ENCODE assay signal across 1 cellular context in the genomic region with DNA sequence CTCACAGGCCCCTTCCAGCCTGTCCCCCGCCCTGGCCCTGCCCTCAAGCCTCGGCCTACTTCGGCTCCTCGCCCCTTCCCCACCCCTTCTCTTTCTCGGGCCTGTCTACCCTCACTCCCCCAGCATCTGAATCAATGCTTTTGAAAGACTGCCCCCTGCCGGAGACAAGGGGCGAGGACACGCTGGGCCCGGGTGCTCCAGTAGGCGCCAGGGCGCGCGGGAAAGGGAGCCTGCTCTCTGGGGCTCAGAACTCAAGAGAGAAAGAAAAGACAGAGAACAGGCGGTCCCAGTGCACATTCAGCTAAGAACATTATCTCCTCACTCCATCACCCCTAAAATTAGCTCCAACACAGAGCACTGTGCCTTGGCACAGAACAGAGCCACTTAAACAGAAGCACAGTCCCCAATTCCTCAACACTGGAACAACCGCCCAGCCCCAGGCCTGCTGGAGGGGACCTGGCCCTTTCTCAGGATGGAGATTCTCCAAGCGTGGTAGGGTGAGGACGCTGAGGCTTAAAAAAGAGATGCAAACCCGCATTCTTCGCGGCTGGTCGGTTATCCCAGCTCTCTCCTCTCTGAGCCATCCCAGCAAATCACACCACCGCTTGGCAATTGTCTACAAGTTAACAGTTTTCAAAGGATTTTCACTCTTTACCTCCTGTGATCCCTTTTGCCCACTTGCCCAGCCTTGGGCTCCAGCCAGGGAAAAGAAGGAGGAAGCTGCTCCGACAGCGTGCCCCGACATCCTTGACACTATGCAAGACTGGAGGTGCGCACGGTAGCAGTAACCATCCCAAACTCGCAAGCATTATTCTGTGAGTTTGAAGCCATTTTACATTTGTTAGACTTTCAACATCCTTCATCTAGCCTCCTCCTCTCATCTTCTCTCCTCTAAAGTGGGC.
TF ChIP-seq lines count a peak whose summit lies in the region.

No MANE protein-coding gene starts in this region.

TF ChIP-seq in GM12878, 131 proteins besides CTCF, POLR2A, EP300 and RAD21 (continues in another document):
- TF ChIP-seq ASH2L (IDR thresholded peaks at IDR 0.05; ENCODE audit: borderline replicate concordance, low read depth) = no peak
- peak; percentile 57; the same call in 1 of the 2 replicates for TF ChIP-seq YY1 (IDR thresholded peaks at IDR 0.05; ENCODE audit: low read depth, low read length)
- TF ChIP-seq MYC (IDR thresholded peaks at IDR 0.05; ENCODE audit: insufficient read depth, insufficient read length, insufficient replicate concordance, low read length, severe bottlenecking) = no peak
- TF ChIP-seq SPI1 (IDR thresholded peaks at IDR 0.05; ENCODE audit: borderline replicate concordance, insufficient read depth, low read depth, low read length) = no peak
- peak; percentile 71 for TF ChIP-seq SMC3 (IDR thresholded peaks at IDR 0.05; ENCODE audit: borderline replicate concordance, low read length)
- TF ChIP-seq CBX5 (IDR thresholded peaks at IDR 0.05; ENCODE audit: low read depth) = no peak
- TF ChIP-seq CBFB (IDR thresholded peaks at IDR 0.05; ENCODE audit: low read depth) = no peak
- peak; percentile 32; the same call in 1 of the 2 replicates for TF ChIP-seq CREM (IDR thresholded peaks at IDR 0.05; ENCODE audit: low read depth)
- TF ChIP-seq MXI1 (IDR thresholded peaks at IDR 0.05; ENCODE audit: low read depth, low read length) = no peak
- TF ChIP-seq ZNF687 (IDR thresholded peaks at IDR 0.05) = no peak
- TF ChIP-seq CREB1 (IDR thresholded peaks at IDR 0.05; ENCODE audit: low read depth) = no peak
- peak; percentile 25; the same call in 1 of the 2 replicates for TF ChIP-seq IKZF1 (conservative IDR thresholded peaks at IDR 0.05)
- TF ChIP-seq, protein P1, sequence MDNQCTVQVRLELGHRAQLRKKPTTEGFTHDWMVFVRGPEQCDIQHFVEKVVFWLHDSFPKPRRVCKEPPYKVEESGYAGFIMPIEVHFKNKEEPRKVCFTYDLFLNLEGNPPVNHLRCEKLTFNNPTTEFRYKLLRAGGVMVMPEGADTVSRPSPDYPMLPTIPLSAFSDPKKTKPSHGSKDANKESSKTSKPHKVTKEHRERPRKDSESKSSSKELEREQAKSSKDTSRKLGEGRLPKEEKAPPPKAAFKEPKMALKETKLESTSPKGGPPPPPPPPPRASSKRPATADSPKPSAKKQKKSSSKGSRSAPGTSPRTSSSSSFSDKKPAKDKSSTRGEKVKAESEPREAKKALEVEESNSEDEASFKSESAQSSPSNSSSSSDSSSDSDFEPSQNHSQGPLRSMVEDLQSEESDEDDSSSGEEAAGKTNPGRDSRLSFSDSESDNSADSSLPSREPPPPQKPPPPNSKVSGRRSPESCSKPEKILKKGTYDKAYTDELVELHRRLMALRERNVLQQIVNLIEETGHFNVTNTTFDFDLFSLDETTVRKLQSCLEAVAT (IDR thresholded peaks at IDR 0.05) = peak; percentile 75
- TF ChIP-seq ATF3 (IDR thresholded peaks at IDR 0.05; ENCODE audit: borderline replicate concordance, extremely low read depth, low read depth, low read length) = no peak
- no peak for TF ChIP-seq ATF2 (IDR thresholded peaks at IDR 0.05; ENCODE audit: low read length)
- TF ChIP-seq TBL1XR1 (IDR thresholded peaks at IDR 0.05; ENCODE audit: low read depth, low read length) = no peak
- TF ChIP-seq SIX5 (IDR thresholded peaks at IDR 0.05; ENCODE audit: low read depth, low read length, severe bottlenecking) = no peak
- TF ChIP-seq MTA3 (IDR thresholded peaks at IDR 0.05; ENCODE audit: borderline replicate concordance, low read length) = no peak
- TF ChIP-seq POLR2AphosphoS2 (IDR thresholded peaks at IDR 0.05; ENCODE audit: low read depth, low read length) = no peak
- TF ChIP-seq ZNF274 (IDR thresholded peaks at IDR 0.05; ENCODE audit: insufficient read depth, insufficient read length) = no peak
- TF ChIP-seq ZNF217 (IDR thresholded peaks at IDR 0.05) = no peak
- TF ChIP-seq WRNIP1 (IDR thresholded peaks at IDR 0.05; ENCODE audit: borderline replicate concordance, low read depth, low read length) = no peak
- TF ChIP-seq RB1 (IDR thresholded peaks at IDR 0.05; ENCODE audit: borderline replicate concordance) = peak; percentile 84; the same call in 1 of the 2 replicates
- TF ChIP-seq EED (IDR thresholded peaks at IDR 0.05; ENCODE audit: low read depth) = no peak
- TF ChIP-seq BCL3 (IDR thresholded peaks at IDR 0.05; ENCODE audit: borderline replicate concordance, insufficient read depth, low read depth, low read length, poor library complexity, severe bottlenecking) = no peak
- no peak for TF ChIP-seq NR2F1 (conservative IDR thresholded peaks at IDR 0.05)
- TF ChIP-seq POLR2AphosphoS5 (IDR thresholded peaks at IDR 0.05; ENCODE audit: low read length) = no peak
- TF ChIP-seq MTA2 (IDR thresholded peaks at IDR 0.05; ENCODE audit: low read depth) = no peak
- no peak for TF ChIP-seq SP1 (IDR thresholded peaks at IDR 0.05; ENCODE audit: low read depth, low read length)
- TF ChIP-seq NFYA (IDR thresholded peaks at IDR 0.05; ENCODE audit: borderline replicate concordance, low read depth, low read length) = no peak
- no peak for TF ChIP-seq RELA (IDR thresholded peaks at IDR 0.05; ENCODE audit: borderline replicate concordance, partially characterized antibody)
- TF ChIP-seq, protein P2, sequence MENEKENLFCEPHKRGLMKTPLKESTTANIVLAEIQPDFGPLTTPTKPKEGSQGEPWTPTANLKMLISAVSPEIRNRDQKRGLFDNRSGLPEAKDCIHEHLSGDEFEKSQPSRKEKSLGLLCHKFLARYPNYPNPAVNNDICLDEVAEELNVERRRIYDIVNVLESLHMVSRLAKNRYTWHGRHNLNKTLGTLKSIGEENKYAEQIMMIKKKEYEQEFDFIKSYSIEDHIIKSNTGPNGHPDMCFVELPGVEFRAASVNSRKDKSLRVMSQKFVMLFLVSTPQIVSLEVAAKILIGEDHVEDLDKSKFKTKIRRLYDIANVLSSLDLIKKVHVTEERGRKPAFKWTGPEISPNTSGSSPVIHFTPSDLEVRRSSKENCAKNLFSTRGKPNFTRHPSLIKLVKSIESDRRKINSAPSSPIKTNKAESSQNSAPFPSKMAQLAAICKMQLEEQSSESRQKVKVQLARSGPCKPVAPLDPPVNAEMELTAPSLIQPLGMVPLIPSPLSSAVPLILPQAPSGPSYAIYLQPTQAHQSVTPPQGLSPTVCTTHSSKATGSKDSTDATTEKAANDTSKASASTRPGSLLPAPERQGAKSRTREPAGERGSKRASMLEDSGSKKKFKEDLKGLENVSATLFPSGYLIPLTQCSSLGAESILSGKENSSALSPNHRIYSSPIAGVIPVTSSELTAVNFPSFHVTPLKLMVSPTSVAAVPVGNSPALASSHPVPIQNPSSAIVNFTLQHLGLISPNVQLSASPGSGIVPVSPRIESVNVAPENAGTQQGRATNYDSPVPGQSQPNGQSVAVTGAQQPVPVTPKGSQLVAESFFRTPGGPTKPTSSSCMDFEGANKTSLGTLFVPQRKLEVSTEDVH (IDR thresholded peaks at IDR 0.05; ENCODE audit: low read depth, partially characterized antibody) = peak; percentile 40
- no peak for TF ChIP-seq ATF7 (IDR thresholded peaks at IDR 0.05; ENCODE audit: low read depth)
- no peak for TF ChIP-seq SRF (IDR thresholded peaks at IDR 0.05; ENCODE audit: low read depth in 2 of 2, low read length in 2 of 2)
- TF ChIP-seq TARDBP (IDR thresholded peaks at IDR 0.05; ENCODE audit: borderline replicate concordance) = no peak
- TF ChIP-seq ZSCAN29 (IDR thresholded peaks at IDR 0.05) = no peak
- TF ChIP-seq POU2F2 (IDR thresholded peaks at IDR 0.05; ENCODE audit: borderline replicate concordance, low read depth, low read length) = no peak
- TF ChIP-seq, protein P3, sequence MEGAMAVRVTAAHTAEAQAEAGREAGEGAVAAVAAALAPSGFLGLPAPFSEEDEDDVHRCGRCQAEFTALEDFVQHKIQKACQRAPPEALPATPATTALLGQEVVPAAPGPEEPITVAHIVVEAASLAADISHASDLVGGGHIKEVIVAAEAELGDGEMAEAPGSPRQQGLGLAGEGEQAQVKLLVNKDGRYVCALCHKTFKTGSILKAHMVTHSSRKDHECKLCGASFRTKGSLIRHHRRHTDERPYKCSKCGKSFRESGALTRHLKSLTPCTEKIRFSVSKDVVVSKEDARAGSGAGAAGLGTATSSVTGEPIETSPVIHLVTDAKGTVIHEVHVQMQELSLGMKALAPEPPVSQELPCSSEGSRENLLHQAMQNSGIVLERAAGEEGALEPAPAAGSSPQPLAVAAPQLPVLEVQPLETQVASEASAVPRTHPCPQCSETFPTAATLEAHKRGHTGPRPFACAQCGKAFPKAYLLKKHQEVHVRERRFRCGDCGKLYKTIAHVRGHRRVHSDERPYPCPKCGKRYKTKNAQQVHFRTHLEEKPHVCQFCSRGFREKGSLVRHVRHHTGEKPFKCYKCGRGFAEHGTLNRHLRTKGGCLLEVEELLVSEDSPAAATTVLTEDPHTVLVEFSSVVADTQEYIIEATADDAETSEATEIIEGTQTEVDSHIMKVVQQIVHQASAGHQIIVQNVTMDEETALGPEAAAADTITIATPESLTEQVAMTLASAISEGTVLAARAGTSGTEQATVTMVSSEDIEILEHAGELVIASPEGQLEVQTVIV (IDR thresholded peaks at IDR 0.05; ENCODE audit: borderline replicate concordance, partially characterized antibody) = no peak
- TF ChIP-seq, protein P4, sequence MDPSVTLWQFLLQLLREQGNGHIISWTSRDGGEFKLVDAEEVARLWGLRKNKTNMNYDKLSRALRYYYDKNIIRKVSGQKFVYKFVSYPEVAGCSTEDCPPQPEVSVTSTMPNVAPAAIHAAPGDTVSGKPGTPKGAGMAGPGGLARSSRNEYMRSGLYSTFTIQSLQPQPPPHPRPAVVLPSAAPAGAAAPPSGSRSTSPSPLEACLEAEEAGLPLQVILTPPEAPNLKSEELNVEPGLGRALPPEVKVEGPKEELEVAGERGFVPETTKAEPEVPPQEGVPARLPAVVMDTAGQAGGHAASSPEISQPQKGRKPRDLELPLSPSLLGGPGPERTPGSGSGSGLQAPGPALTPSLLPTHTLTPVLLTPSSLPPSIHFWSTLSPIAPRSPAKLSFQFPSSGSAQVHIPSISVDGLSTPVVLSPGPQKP (IDR thresholded peaks at IDR 0.05; ENCODE audit: low read depth, low read length) = no peak
- no peak for TF ChIP-seq ZZZ3 (IDR thresholded peaks at IDR 0.05; ENCODE audit: control insufficient read depth, insufficient read length, low read depth)
- no peak for TF ChIP-seq SUZ12 (IDR thresholded peaks at IDR 0.05; ENCODE audit: unreplicated experiment)
- TF ChIP-seq, protein P5, sequence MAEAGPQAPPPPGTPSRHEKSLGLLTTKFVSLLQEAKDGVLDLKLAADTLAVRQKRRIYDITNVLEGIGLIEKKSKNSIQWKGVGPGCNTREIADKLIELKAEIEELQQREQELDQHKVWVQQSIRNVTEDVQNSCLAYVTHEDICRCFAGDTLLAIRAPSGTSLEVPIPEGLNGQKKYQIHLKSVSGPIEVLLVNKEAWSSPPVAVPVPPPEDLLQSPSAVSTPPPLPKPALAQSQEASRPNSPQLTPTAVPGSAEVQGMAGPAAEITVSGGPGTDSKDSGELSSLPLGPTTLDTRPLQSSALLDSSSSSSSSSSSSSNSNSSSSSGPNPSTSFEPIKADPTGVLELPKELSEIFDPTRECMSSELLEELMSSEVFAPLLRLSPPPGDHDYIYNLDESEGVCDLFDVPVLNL (IDR thresholded peaks at IDR 0.05; ENCODE audit: low read depth, low read length) = peak; percentile 62
- peak; percentile 64 for TF ChIP-seq NBN (IDR thresholded peaks at IDR 0.05)
- TF ChIP-seq SMARCA5 (IDR thresholded peaks at IDR 0.05) = no peak; the same call in 1 of the 2 replicates
- no peak for TF ChIP-seq ZNF622 (IDR thresholded peaks at IDR 0.05)
- no peak for TF ChIP-seq CHD4 (IDR thresholded peaks at IDR 0.05)
- no peak for TF ChIP-seq HDAC6 (IDR thresholded peaks at IDR 0.05; ENCODE audit: unreplicated experiment)
